ENCODE assay signal across 8 cellular contexts in genomic region chr6:14121936-14122344, GRCh38. TPM values are rescaled to one million over a fixed set of nuclear protein-coding genes. Genes with fewer than 3 reads are reported as not detected.
A peak's percentile ranks its signal among the peaks of the same experiment; 100 is the strongest.
DNase-seq lines count a peak whose midpoint lies in the region; ATAC-seq and TF ChIP-seq lines count a peak whose summit lies in the region.

No MANE protein-coding gene starts in this region.

- no peaks in the 10 kb centered on the region for H3K36me3 ChIP-seq in left lung
- no peaks in the 10 kb centered on the region for H3K36me3 ChIP-seq in mesenchymal stem cell (ENCODE audit: control insufficient read depth in 1 of 2, insufficient read depth in 2 of 2, low read depth in 1 of 2, low read length in 2 of 2)

- in situ Hi-C loops in G401 (cut with HindIII; ENCODE audit: low sequenced_read_pairs), result no loop called here

- TF ChIP-seq CTCF in left lung (IDR thresholded peaks at IDR 0.05), result no peak
- no peak for TF ChIP-seq CTCF in foreskin keratinocyte (conservative IDR thresholded peaks at IDR 0.05)

- peak; percentile 63 for ATAC-seq in GM18508 (IDR thresholded peaks at IDR 0.05; ENCODE audit: insufficient read depth, unreplicated experiment)
- ATAC-seq in GM21723 (IDR thresholded peaks at IDR 0.05; ENCODE audit: unreplicated experiment), result peak; percentile 62
- ATAC-seq in left lung, result peak; percentile 11
- ATAC-seq in foreskin keratinocyte, result no peak

- H4K91ac ChIP-seq in mesenchymal stem cell (ENCODE audit: low read length), result no peak overlapping the region

- H3K14ac ChIP-seq in mesenchymal stem cell (ENCODE audit: low read length in 2 of 2), result no peak overlapping the region

- no peak overlapping the region for H3K4me3 ChIP-seq in left lung
- no peak overlapping the region for H3K4me3 ChIP-seq in mesenchymal stem cell (ENCODE audit: insufficient read depth in 1 of 2, low read depth in 1 of 2, low read length in 2 of 2)

- H3K9ac ChIP-seq in mesenchymal stem cell (ENCODE audit: low read length), result no peak overlapping the region

- H3K27me3 ChIP-seq in left lung, result no peaks in the 10 kb centered on the region
- H3K27me3 ChIP-seq in foreskin keratinocyte, result no peaks in the 10 kb centered on the region
- H3K27me3 ChIP-seq in mesenchymal stem cell (ENCODE audit: control insufficient read depth in 1 of 2, insufficient read depth in 1 of 2, low read length in 2 of 2), result no peaks in the 10 kb centered on the region

- intact Hi-C loops in left lung (cut with DNase I), result no loop called here

- no peak overlapping the region for H2AK5ac ChIP-seq in mesenchymal stem cell (ENCODE audit: low read length, severe bottlenecking)

- H3K18ac ChIP-seq in mesenchymal stem cell (ENCODE audit: low read depth in 1 of 2, low read length in 2 of 2), result no peak overlapping the region

- H4K8ac ChIP-seq in mesenchymal stem cell (ENCODE audit: low read length), result no peak overlapping the region

- no peaks in the 10 kb centered on the region for H3K79me1 ChIP-seq in mesenchymal stem cell (replicated peaks; ENCODE audit: low read length, poor library complexity, severe bottlenecking)

- no peak overlapping the region for H2BK5ac ChIP-seq in mesenchymal stem cell (ENCODE audit: low read depth, low read length, poor library complexity, severe bottlenecking)

- H3K4me2 ChIP-seq in mesenchymal stem cell (ENCODE audit: low read length, poor library complexity, severe bottlenecking), result no peak overlapping the region

- no peak overlapping the region for H2BK12ac ChIP-seq in mesenchymal stem cell (ENCODE audit: low read length in 2 of 2)

- no peak overlapping the region for H2AFZ ChIP-seq in mesenchymal stem cell (ENCODE audit: low read depth, low read length)

- H2BK15ac ChIP-seq in mesenchymal stem cell (ENCODE audit: low read depth, poor library complexity, severe bottlenecking), result no peak overlapping the region

- H3K27ac ChIP-seq in left lung (peak overlapping the region in 1 of 2 donors; percentile 48), foreskin keratinocyte (no peak overlapping the region), mesenchymal stem cell (ENCODE audit: low read length, poor library complexity, severe bottlenecking) (no peak overlapping the region)

- H3K4me1 ChIP-seq in left lung (peaks cover 0 to 60% of the 10 kb centered on the region in 2 donors), foreskin keratinocyte (no peaks in the 10 kb centered on the region), mesenchymal stem cell (ENCODE audit: control insufficient read depth, insufficient read depth, low read depth, low read length) (peaks cover 7% of the 10 kb centered on the region)

- H2BK120ac ChIP-seq in mesenchymal stem cell (ENCODE audit: low read depth, low read length), result no peak overlapping the region

- peak; percentile 75 for DNase-seq in NAMALWA (ENCODE audit: low spot score)
- DNase-seq in left lung, result peak in 1 of 2 donors; percentile 54
- DNase-seq in foreskin keratinocyte, result no peak
- no peak for DNase-seq in G401 (ENCODE audit: low spot score)
- DNase-seq in islet precursor cell, result no peak
- no peak for DNase-seq in mesenchymal stem cell

- H3K23ac ChIP-seq in mesenchymal stem cell (ENCODE audit: low read length in 2 of 2), result no peak overlapping the region

- WGBS in mesenchymal stem cell, result 97% methylated on average over 4 of the region's 4 CpGs

- H3K4ac ChIP-seq in mesenchymal stem cell (ENCODE audit: low read depth in 1 of 2, low read length in 2 of 2), result no peak overlapping the region

- H3K9me3 ChIP-seq in left lung (no peaks in the 10 kb centered on the region), mesenchymal stem cell (ENCODE audit: control insufficient read depth, low read length) (no peaks in the 10 kb centered on the region)

RNA-seq across cellular contexts. Expression of gene CD83, which starts 4.4 kb away (rescaled TPM):
- total RNA-seq in left lung, result 10 to 100 TPM; 14.2 to 22.1 TPM
- 8.0 and 8.9 TPM in 2 replicates for total RNA-seq in foreskin keratinocyte
- 6.5 and 7.4 TPM in 2 replicates for polyA plus RNA-seq in foreskin keratinocyte
- 0.12 and 0.14 TPM in 2 replicates for total RNA-seq in G401 (2014; rRNA removed; shearing (Covaris generic))
- polyA plus RNA-seq in mesenchymal stem cell (2013, experiment 1 of 2), result 1.4 TPM
- polyA plus RNA-seq in mesenchymal stem cell (2013, experiment 2 of 2), result 1.2 TPM
